In the genomic region with DNA sequence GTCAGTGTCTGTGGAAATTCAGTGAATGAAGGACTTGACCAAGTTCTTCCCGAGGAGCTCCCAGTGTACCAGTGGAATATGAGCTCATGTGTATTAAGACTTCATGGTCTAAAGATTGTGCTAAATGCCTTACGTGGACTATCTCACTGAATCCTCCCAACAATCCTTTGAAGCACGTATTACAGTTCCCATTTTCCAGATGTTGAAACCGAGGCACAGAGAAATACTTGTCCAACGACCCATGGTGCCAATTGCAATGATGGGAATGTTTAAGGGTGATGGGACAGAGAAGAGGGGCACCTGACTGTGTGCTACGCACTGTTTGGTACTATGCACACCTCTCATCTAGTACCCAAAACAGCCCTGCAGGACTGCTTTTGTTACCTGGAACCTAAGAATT, we compare ENCODE assay signal across 8 cellular contexts.
"Had no signal": no experiment of that assay in that cellular context is flagged by ENCODE, and none has a peak within 500 bp of the region (broad histone marks: within the 10 kb centered on the region; RNA-seq: fewer than 3 reads in every experiment).

No MANE protein-coding gene starts in this region.

- H3K9me3 ChIP-seq: HAP-1 had no signal

- H3K27ac ChIP-seq: HL-60 had no signal

- H3K4me3 ChIP-seq: GM23338, HAP-1 had no signal

- H3K4me2 ChIP-seq: GM23338 had no signal

- H3K36me3 ChIP-seq: HAP-1 had no signal

- H2AFZ ChIP-seq: GM23338 had no signal

- ATAC-seq: GM23338, HCT116 had no signal

- DNase-seq: H7, HFFc6, IMR-90, KBM-7 had no signal
